In the genomic region with DNA sequence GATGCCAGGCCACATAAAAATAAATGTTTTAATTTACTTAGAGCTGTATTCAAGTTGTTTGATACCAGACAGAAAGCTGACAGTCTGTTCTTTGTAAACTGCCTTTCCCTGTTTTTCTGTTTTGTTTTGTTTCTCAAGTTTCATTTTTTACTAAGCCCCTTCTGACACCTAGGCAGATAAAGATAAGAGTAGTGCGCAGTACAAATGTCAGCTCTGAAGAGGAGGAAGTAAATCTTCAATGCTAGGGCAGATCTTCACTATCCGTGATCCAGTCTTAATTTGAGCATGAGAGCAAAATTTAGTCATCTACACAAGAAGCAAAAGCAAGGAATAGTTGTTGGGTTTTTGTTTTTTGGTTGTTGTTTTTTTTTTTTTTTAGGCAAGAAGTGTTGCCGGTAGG, we compare ENCODE assay signal across 11 cellular contexts. TPM values are rescaled to one million over a fixed set of nuclear protein-coding genes. Genes with fewer than 3 reads are reported as not detected.
DNase-seq lines count a peak whose midpoint lies in the region; ATAC-seq and TF ChIP-seq lines count a peak whose summit lies in the region.
"Had no signal": no experiment of that assay in that cellular context is flagged by ENCODE, and none has a peak within 500 bp of the region (broad histone marks: within the 10 kb centered on the region; RNA-seq: fewer than 3 reads in every experiment).

No MANE protein-coding gene starts in this region.

- TF ChIP-seq CTCF in PC-9 (conservative IDR thresholded peaks at IDR 0.05) = no peak
- TF ChIP-seq CTCF in omental fat pad (IDR thresholded peaks at IDR 0.05) = no peak
- no peak for TF ChIP-seq CTCF in tibial artery (IDR thresholded peaks at IDR 0.05)

- H3K27me3 ChIP-seq in PC-9 (ENCODE audit: insufficient read depth, low read depth) (no peaks in the 10 kb centered on the region), tibial artery (no peaks in the 10 kb centered on the region)
- H3K27me3 ChIP-seq: brain microvascular endothelial cell, suprapubic skin had no signal

- peaks cover 54% of the 10 kb centered on the region for H3K4me1 ChIP-seq in PC-9 (replicated peaks; ENCODE audit: insufficient read depth)
- H3K4me1 ChIP-seq in tibial artery = peaks cover 0 to 24% (median 8%) of the 10 kb centered on the region in 4 donors

- H2AFZ ChIP-seq in PC-9 = no peak overlapping the region

- H3K4me3 Mint-ChIP-seq in dendritic cell treated with granulocyte-macrophage colony-stimulating factor and Interleukin-4, amounts not matched to agents 40 ng/mL and 50 ng/mL, for 4 days = no peak overlapping the region

- H3K27me3 Mint-ChIP-seq in dendritic cell treated with granulocyte-macrophage colony-stimulating factor and Interleukin-4, amounts not matched to agents 40 ng/mL and 50 ng/mL, for 4 days = no peaks in the 10 kb centered on the region

- intact Hi-C loops in PC-9 (cut with micrococcal nuclease; ENCODE audit: unreplicated experiment) = loop anchor here (5.0 to 10.0 kb wide), 2 partner anchors 385 to 583 kb away; no protein-coding TSS in a partner anchor
- intact Hi-C loops in dendritic cell treated with granulocyte-macrophage colony-stimulating factor and Interleukin-4, amounts not matched to agents 40 ng/mL and 50 ng/mL, for 4 days (cut with micrococcal nuclease) = loop anchor here (5.0 kb wide), 3 partner anchors 110 to 400 kb away; no protein-coding TSS in a partner anchor
- intact Hi-C loops in tibial artery (cut with DNase I; ENCODE audit: low total_unique reads) = loop anchor here (5.0 to 10.0 kb wide), 4 partner anchors 123 to 403 kb away; partner anchors contain the start of genes GGCT and ZNRF2

- no peaks in the 10 kb centered on the region for H3K9me3 Mint-ChIP-seq in dendritic cell treated with granulocyte-macrophage colony-stimulating factor and Interleukin-4, amounts not matched to agents 40 ng/mL and 50 ng/mL, for 4 days

- no peaks in the 10 kb centered on the region for H3K79me2 ChIP-seq in PC-9 (ENCODE audit: low read depth)

- peaks cover 73% of the 10 kb centered on the region for H3K4me1 Mint-ChIP-seq in dendritic cell treated with granulocyte-macrophage colony-stimulating factor and Interleukin-4, amounts not matched to agents 40 ng/mL and 50 ng/mL, for 4 days (ENCODE audit: low read depth)

- H3K4me3 ChIP-seq in PC-9 = no peak overlapping the region
- H3K4me3 ChIP-seq in skin epidermis = no peak overlapping the region
- H3K4me3 ChIP-seq in tibial artery = no peak overlapping the region
- H3K4me3 ChIP-seq: suprapubic skin had no signal

- CTCF ChIA-PET in PC-9 (lab: Charles Lee) = interaction anchor here (0.6 kb wide), 1 partner anchor 112 kb away, joined by 3 read pairs; no protein-coding TSS in a partner anchor

- no peaks in the 10 kb centered on the region for H3K9me2 ChIP-seq in PC-9 (ENCODE audit: insufficient read depth)

- H3K9me3 ChIP-seq in PC-9 (ENCODE audit: insufficient read depth, low read depth) (no peaks in the 10 kb centered on the region), tibial artery (no peaks in the 10 kb centered on the region)
- H3K9me3 ChIP-seq: suprapubic skin had no signal

- peak overlapping the region; percentile 37; the same call in 1 of the 2 replicates for H3K4me2 ChIP-seq in PC-9

- BruUV-seq in PC-9 (replicated peaks; lab: Mats Ljungman, UMichigan) = no TSS peak

- no peaks in the 10 kb centered on the region for H3K36me3 Mint-ChIP-seq in dendritic cell treated with granulocyte-macrophage colony-stimulating factor and Interleukin-4, amounts not matched to agents 40 ng/mL and 50 ng/mL, for 4 days (ENCODE audit: low read depth)

- no peak for ATAC-seq in omental fat pad (ENCODE audit: low FRiP score)
- no peak for ATAC-seq in GM18909 (IDR thresholded peaks at IDR 0.05; ENCODE audit: poor library complexity, unreplicated experiment)

- H3K27ac Mint-ChIP-seq in dendritic cell treated with granulocyte-macrophage colony-stimulating factor and Interleukin-4, amounts not matched to agents 40 ng/mL and 50 ng/mL, for 4 days = peak overlapping the region; percentile 78

- H4K20me1 ChIP-seq in PC-9 (ENCODE audit: insufficient read depth) = no peaks in the 10 kb centered on the region

- peaks cover 24% of the 10 kb centered on the region; the same call in 1 of the 2 replicates for H3F3A ChIP-seq in PC-9 (ENCODE audit: insufficient read depth, low read depth)

- POLR2A ChIA-PET in PC-9 (lab: Charles Lee; ENCODE audit: unreplicated experiment) = interaction anchor here (0.6 kb wide), 1 partner anchor 187 kb away, joined by 3 read pairs; no protein-coding TSS in a partner anchor

- H3K36me3 ChIP-seq in PC-9 (ENCODE audit: low read depth) (no peaks in the 10 kb centered on the region), tibial artery (peaks cover 4 to 35% (median 16%) of the 10 kb centered on the region in 3 donors)
- H3K36me3 ChIP-seq: brain microvascular endothelial cell had no signal

- DNase-seq in SIG-M5 treated with dmso at 0.1 percent for 504 hours (lab: John Stamatoyannopoulos, UW; ENCODE audit: unreplicated experiment) = peak; percentile 22
- DNase-seq in SIG-M5 (lab: John Stamatoyannopoulos, UW) = no peak
- DNase-seq in PC-9 = no peak
- DNase-seq in omental fat pad (ENCODE audit: low spot score) = no peak
- no peak for DNase-seq in tibial artery
- DNase-seq: GOT3 had no signal

- H3K27ac ChIP-seq in PC-9 (no peak overlapping the region), skin epidermis (peak overlapping the region in 15 of 21 experiments; percentile 8 to 76 (median 38)), tibial artery (no peak overlapping the region)

RNA-seq across cellular contexts. Expression of gene MTURN, which starts 27.3 kb away (rescaled TPM):
- total RNA-seq in PC-9 (2021) (21.6 and 23.1 TPM in 2 replicates), omental fat pad (100 to 1,000 TPM in 3 of 4 donors, 10 to 100 TPM in 1; 94.7 to 179 (median 122) TPM)

Comparison
In these comparisons a context has a peak if more than half of its experiments do, and no peak if none do; other contexts are left out.
1. H3K27ac ChIP-seq: peak in skin epidermis (15 of 21); none in PC-9 (single experiment) and tibial artery (0 of 2).